24 cellular contexts compared by ENCODE assay signal in the genomic region with DNA sequence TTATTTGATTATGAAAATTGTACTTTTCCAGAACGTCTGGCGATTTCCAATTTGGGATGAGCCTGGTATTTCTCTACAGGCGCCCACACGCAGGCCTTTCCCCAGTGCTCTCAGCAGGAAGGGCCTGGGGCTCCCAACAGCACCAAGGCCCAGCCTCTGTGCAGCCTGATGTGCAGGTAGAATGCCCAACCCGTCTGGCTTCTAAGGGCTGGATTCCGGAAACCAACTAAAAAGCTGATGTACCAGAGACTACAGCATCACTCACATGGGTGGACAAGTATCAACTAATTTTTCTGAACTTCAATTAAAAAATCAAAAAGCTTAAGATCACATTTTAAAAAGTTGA. TPM values are rescaled to one million over a fixed set of nuclear protein-coding genes. Genes with fewer than 3 reads are reported as not detected.
DNase-seq lines count a peak whose midpoint lies in the region; ATAC-seq and TF ChIP-seq lines count a peak whose summit lies in the region.
"Had no signal": no experiment of that assay in that cellular context is flagged by ENCODE, and none has a peak within 500 bp of the region (broad histone marks: within the 10 kb centered on the region; RNA-seq: fewer than 3 reads in every experiment).

No MANE protein-coding gene starts in this region.

- 48% methylated on average over 6 of the region's 6 CpGs for WGBS in hepatocyte (ENCODE audit: low lambda C conversion rate, missing lambda C conversion rate)

- H3K27ac ChIP-seq in HEK293 (ENCODE audit: extremely low read depth, low read depth, low read length) (peak overlapping the region; percentile 51; the same call in 1 of the 2 replicates), VCaP (peak overlapping the region; percentile 89), hepatocyte (peak overlapping the region; percentile 2)
- H3K27ac ChIP-seq: foreskin keratinocyte, psoas muscle, suprapubic skin had no signal

- no peak overlapping the region for H2AFZ ChIP-seq in hepatocyte

- ATAC-seq in sciatic nerve = peak; percentile 48
- ATAC-seq in HG03135 (IDR thresholded peaks at IDR 0.05; ENCODE audit: unreplicated experiment) = no peak
- ATAC-seq: activated CD8-positive, alpha-beta T cell treated with anti-CD3 and anti-CD28 coated beads for 36 hours; natural killer cell treated with Interleukin-12 subunit alpha and Interleukin-12 subunit beta and Interleukin-15 and Interleukin-18, amount 100 ng/mL, for 72 hours had no signal

- H3K4me3 ChIP-seq in HEK293 (ENCODE audit: low read depth, low read length) = no peak overlapping the region
- H3K4me3 ChIP-seq in hepatocyte = no peak overlapping the region
- H3K4me3 ChIP-seq: ascending aorta, psoas muscle, suprapubic skin had no signal

- H3K4me1 ChIP-seq in HEK293 (ENCODE audit: control insufficient read depth, insufficient read depth, low read length) (peaks cover 27% of the 10 kb centered on the region), hepatocyte (ENCODE audit: insufficient read depth) (peaks cover 25% of the 10 kb centered on the region)

- POLR2A ChIA-PET in HEK293 (lab: Yijun Ruan, JAX) = no interaction called here

- H3K36me3 ChIP-seq in HEK293 (ENCODE audit: control insufficient read depth in 2 of 2, insufficient read depth in 1 of 2, low read length in 2 of 2) (no peaks in the 10 kb centered on the region; a peak in 1 of 3 replicates), hepatocyte (replicated peaks; ENCODE audit: insufficient read depth, low read depth) (no peaks in the 10 kb centered on the region)
- H3K36me3 ChIP-seq: ascending aorta, suprapubic skin had no signal

- CTCF ChIA-PET in HEK293 (lab: Yijun Ruan, JAX) = interaction anchor here (0.7 to 1.2 kb wide), 4 partner anchors 8 to 74 kb away, joined by 3 to 6 read pairs (median 4); no protein-coding TSS in a partner anchor

- intact Hi-C loops in sciatic nerve (cut with DNase I) = no loop called here

- no peaks in the 10 kb centered on the region for H3K9me2 ChIP-seq in hepatocyte (replicated peaks; ENCODE audit: insufficient read depth)

- TF ChIP-seq CTCF in HEK293 (tag by site-specific recombination; IDR thresholded peaks at IDR 0.05) = no peak
- no peak for TF ChIP-seq CTCF in VCaP (conservative IDR thresholded peaks at IDR 0.05)
- TF ChIP-seq CTCF in hepatocyte (IDR thresholded peaks at IDR 0.05; ENCODE audit: poor library complexity) = no peak

- H4K20me1 ChIP-seq in hepatocyte (ENCODE audit: insufficient read depth, poor library complexity, severe bottlenecking) = peaks cover 82% of the 10 kb centered on the region

- H3K4me2 ChIP-seq in hepatocyte = peak overlapping the region; percentile 55

- no peak for DNase-seq in hepatocyte (ENCODE audit: low spot score)
- DNase-seq in sciatic nerve (ENCODE audit: low spot score) = no peak
- no peak for DNase-seq in T-helper 9 cell
- no peak for DNase-seq in EL
- DNase-seq in kidney tubule cell (ENCODE audit: low spot score) = no peak
- DNase-seq: activated CD4-positive, CD25-positive, alpha-beta regulatory T cell; activated CD8-positive, alpha-beta T cell treated with anti-CD3 and anti-CD28 coated beads for 36 hours; activated naive CD4-positive, alpha-beta T cell treated with anti-CD3 and anti-CD28 coated beads, Interleukin-2, amount 50 U/mL, for 16 hours; activated T-cell treated with anti-CD3 and anti-CD28 coated beads, Interleukin-2, amount 50 U/mL, for 1 hour; CD8-positive, alpha-beta memory T cell; cerebellar nuclear complex; hippocampal formation; NCI-H1092; NCI-H2081 treated with DMSO at 0.1 percent for 48 hours; psoas muscle; T-helper 2 cell had no signal

- H3K27me3 ChIP-seq in hepatocyte = no peaks in the 10 kb centered on the region
- H3K27me3 ChIP-seq: ascending aorta, foreskin keratinocyte, suprapubic skin had no signal

- H3K9me3 ChIP-seq in HEK293 (ENCODE audit: control insufficient read depth, insufficient read depth, low read depth, low read length) (no peaks in the 10 kb centered on the region), hepatocyte (ENCODE audit: low read depth) (no peaks in the 10 kb centered on the region)
- H3K9me3 ChIP-seq: ascending aorta, psoas muscle, suprapubic skin had no signal

- peaks cover 87% of the 10 kb centered on the region for H3K79me2 ChIP-seq in hepatocyte

TF ChIP-seq in HEK293, 187 proteins besides CTCF, POLR2A, EP300 and RAD21:
- TF ChIP-seq ZNF335 (tag by site-specific recombination; conservative IDR thresholded peaks at IDR 0.05) = peak; percentile 61
- TF ChIP-seq ZNF561 (tag by site-specific recombination; IDR thresholded peaks at IDR 0.05; ENCODE audit: borderline replicate concordance) = no peak
- TF ChIP-seq, protein P1, sequence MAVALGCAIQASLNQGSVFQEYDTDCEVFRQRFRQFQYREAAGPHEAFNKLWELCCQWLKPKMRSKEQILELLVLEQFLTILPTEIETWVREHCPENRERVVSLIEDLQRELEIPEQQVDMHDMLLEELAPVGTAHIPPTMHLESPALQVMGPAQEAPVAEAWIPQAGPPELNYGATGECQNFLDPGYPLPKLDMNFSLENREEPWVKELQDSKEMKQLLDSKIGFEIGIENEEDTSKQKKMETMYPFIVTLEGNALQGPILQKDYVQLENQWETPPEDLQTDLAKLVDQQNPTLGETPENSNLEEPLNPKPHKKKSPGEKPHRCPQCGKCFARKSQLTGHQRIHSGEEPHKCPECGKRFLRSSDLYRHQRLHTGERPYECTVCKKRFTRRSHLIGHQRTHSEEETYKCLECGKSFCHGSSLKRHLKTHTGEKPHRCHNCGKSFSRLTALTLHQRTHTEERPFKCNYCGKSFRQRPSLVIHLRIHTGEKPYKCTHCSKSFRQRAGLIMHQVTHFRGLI (tag by site-specific recombination; IDR thresholded peaks at IDR 0.05) = peak; percentile 85
TF ChIP-seq in HEK293: peak in this region for 2.

RNA-seq across cellular contexts. Expression of a gene that starts 25.8 kb away (rescaled TPM):
- total RNA-seq in hepatocyte = 41.7 and 60.6 TPM in 2 replicates
- polyA plus RNA-seq in hepatocyte = 9.4 and 10.2 TPM in 2 replicates
- 105 TPM for total RNA-seq in sciatic nerve

RNA-seq across cellular contexts. Expression of a gene that starts 52.5 kb away (rescaled TPM):
- total RNA-seq in hepatocyte (not detected in 2 replicates), sciatic nerve (not detected)
- polyA plus RNA-seq in hepatocyte = 0.21 TPM in 1 of 2 replicates, not detected in the other
- total RNA-seq: activated CD8-positive, alpha-beta T cell treated with anti-CD3 and anti-CD28 coated beads for 36 hours; ascending aorta; CD8-positive, alpha-beta memory T cell; foreskin keratinocyte; HT-29; natural killer cell treated with Interleukin-12 subunit alpha and Interleukin-12 subunit beta and Interleukin-15 and Interleukin-18, amount 100 ng/mL, for 72 hours; psoas muscle; suprapubic skin had no signal
- polyA plus RNA-seq: CD8-positive, alpha-beta memory T cell; foreskin keratinocyte; psoas muscle had no signal

Comparison
In these comparisons a context has a peak if more than half of its experiments do, and no peak if none do; other contexts are left out.
1. H3K27ac ChIP-seq: peak in every context shown above with its lines; median percentile 89 in VCaP; 51 in HEK293; 2 in hepatocyte.